ENCODE assay signal across 12 cellular contexts in the genomic region with DNA sequence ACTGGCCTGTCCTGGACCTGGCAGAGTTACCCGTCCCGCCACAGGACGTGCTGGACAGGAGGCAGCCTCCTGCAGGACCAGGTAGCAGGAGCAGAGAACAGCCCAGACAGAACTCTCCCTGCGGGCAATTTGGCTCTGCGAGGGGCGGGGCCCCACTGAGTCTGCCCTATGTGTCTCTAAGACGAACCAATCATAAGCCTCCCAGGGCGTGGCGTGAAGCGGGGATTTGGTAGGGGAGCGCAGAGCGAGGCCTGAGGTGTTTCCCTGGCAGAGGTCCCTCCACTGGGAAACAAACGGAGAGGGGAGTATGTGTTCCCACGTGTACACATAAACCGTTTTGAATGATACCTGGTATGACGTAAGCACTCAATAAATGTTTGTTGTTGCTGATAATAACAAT. TPM values are rescaled to one million over a fixed set of nuclear protein-coding genes. Genes with fewer than 3 reads are reported as not detected.
DNase-seq lines count a peak whose midpoint lies in the region; TF ChIP-seq lines count a peak whose summit lies in the region.
"Had no signal": no experiment of that assay in that cellular context is flagged by ENCODE, and none has a peak within 500 bp of the region (broad histone marks: within the 10 kb centered on the region; RNA-seq: fewer than 3 reads in every experiment).

No MANE protein-coding gene starts in this region.

- H3F3A ChIP-seq in smooth muscle cell (ENCODE audit: low read depth), result peaks cover 5% of the 10 kb centered on the region

- peaks cover 84% of the 10 kb centered on the region for H3K36me3 Mint-ChIP-seq in activated CD4-positive, alpha-beta T cell treated with anti-CD3 and anti-CD28 coated beads, Interleukin-2, amount 10 ng/mL, durations not matched to agents 24 days and 14 days (ENCODE audit: low read depth)
- H3K36me3 Mint-ChIP-seq in T-helper 1 cell treated with Interleukin-12 subunit alpha and Interleukin-12 subunit beta and Interleukin-4 antibody, amounts not matched to agents 30 μg/mL and 1 μg/mL, for 36 hours (ENCODE audit: low read depth), result peaks cover 59% of the 10 kb centered on the region
- no peaks in the 10 kb centered on the region for H3K36me3 Mint-ChIP-seq in chondrocyte (ENCODE audit: low read depth)

- TF ChIP-seq CTCF in chondrocyte (IDR thresholded peaks at IDR 0.05) (no peak), smooth muscle cell (IDR thresholded peaks at IDR 0.05; ENCODE audit: borderline replicate concordance, insufficient read depth, poor library complexity, severe bottlenecking) (no peak)

- no peak for DNase-seq in activated CD4-positive, alpha-beta T cell treated with anti-CD3 and anti-CD28 coated beads, Interleukin-2, amount 10 ng/mL, durations not matched to agents 24 days and 14 days
- DNase-seq in activated CD4-positive, alpha-beta T cell treated with anti-CD3 and anti-CD28 coated beads, Interleukin-2, amount 50 U/mL, for 4 hours, result no peak
- DNase-seq in chondrocyte (ENCODE audit: low spot score), result peak; percentile 75
- no peak for DNase-seq in smooth muscle cell (lab: John Stamatoyannopoulos, UW; ENCODE audit: unreplicated experiment)
- DNase-seq in GM19240 (ENCODE audit: insufficient read length, low spot score), result no peak
- DNase-seq in AG08395 (ENCODE audit: low spot score), result no peak
- no peak for DNase-seq in germinal center (ENCODE audit: low spot score)
- DNase-seq: EL, foreskin fibroblast, MM.1S, NCI-H2227 treated with DMSO at 0.1 percent for 48 hours had no signal

- no peak overlapping the region for H3K4me2 ChIP-seq in smooth muscle cell

- H4K20me1 ChIP-seq in smooth muscle cell (ENCODE audit: low read depth), result no peaks in the 10 kb centered on the region

- H3K27me3 ChIP-seq in smooth muscle cell (ENCODE audit: low read depth), result no peaks in the 10 kb centered on the region

- peaks cover 23% of the 10 kb centered on the region for H3K4me1 ChIP-seq in smooth muscle cell (ENCODE audit: low read depth)

- peak overlapping the region; percentile 99 for H3K27ac ChIP-seq in smooth muscle cell (ENCODE audit: low read depth)

- H3K9me3 Mint-ChIP-seq in activated CD4-positive, alpha-beta T cell treated with anti-CD3 and anti-CD28 coated beads, Interleukin-2, amount 10 ng/mL, durations not matched to agents 24 days and 14 days, result no peaks in the 10 kb centered on the region
- no peaks in the 10 kb centered on the region for H3K9me3 Mint-ChIP-seq in T-helper 1 cell treated with Interleukin-12 subunit alpha and Interleukin-12 subunit beta and Interleukin-4 antibody, amounts not matched to agents 30 μg/mL and 1 μg/mL, for 36 hours
- H3K9me3 Mint-ChIP-seq in chondrocyte (ENCODE audit: low read depth), result no peaks in the 10 kb centered on the region

- no peak overlapping the region for H2AFZ ChIP-seq in smooth muscle cell (ENCODE audit: low read depth)

- peaks cover 90% of the 10 kb centered on the region for H3K4me1 Mint-ChIP-seq in activated CD4-positive, alpha-beta T cell treated with anti-CD3 and anti-CD28 coated beads, Interleukin-2, amount 10 ng/mL, durations not matched to agents 24 days and 14 days
- peaks cover 85% of the 10 kb centered on the region for H3K4me1 Mint-ChIP-seq in T-helper 1 cell treated with Interleukin-12 subunit alpha and Interleukin-12 subunit beta and Interleukin-4 antibody, amounts not matched to agents 30 μg/mL and 1 μg/mL, for 36 hours (ENCODE audit: low read depth)
- peaks cover 53% of the 10 kb centered on the region for H3K4me1 Mint-ChIP-seq in chondrocyte (ENCODE audit: low read depth)

- H3K4me3 Mint-ChIP-seq in activated CD4-positive, alpha-beta T cell treated with anti-CD3 and anti-CD28 coated beads, Interleukin-2, amount 10 ng/mL, durations not matched to agents 24 days and 14 days, result peak overlapping the region; percentile 80
- no peak overlapping the region for H3K4me3 Mint-ChIP-seq in T-helper 1 cell treated with Interleukin-12 subunit alpha and Interleukin-12 subunit beta and Interleukin-4 antibody, amounts not matched to agents 30 μg/mL and 1 μg/mL, for 36 hours
- no peak overlapping the region for H3K4me3 Mint-ChIP-seq in chondrocyte (ENCODE audit: unreplicated experiment)

- peak overlapping the region; percentile 95 for H3K27ac Mint-ChIP-seq in activated CD4-positive, alpha-beta T cell treated with anti-CD3 and anti-CD28 coated beads, Interleukin-2, amount 10 ng/mL, durations not matched to agents 24 days and 14 days
- H3K27ac Mint-ChIP-seq in T-helper 1 cell treated with Interleukin-12 subunit alpha and Interleukin-12 subunit beta and Interleukin-4 antibody, amounts not matched to agents 30 μg/mL and 1 μg/mL, for 36 hours, result peak overlapping the region; percentile 96
- no peak overlapping the region for H3K27ac Mint-ChIP-seq in chondrocyte (ENCODE audit: unreplicated experiment)

- intact Hi-C loops in activated CD4-positive, alpha-beta T cell treated with anti-CD3 and anti-CD28 coated beads, Interleukin-2, amount 10 ng/mL, durations not matched to agents 24 days and 14 days (cut with micrococcal nuclease), result loop anchor here (10.0 kb wide), 2 partner anchors 572 to 888 kb away; partner anchors contain the start of genes HSD17B12 and PRDM11

- H3K9me3 ChIP-seq in smooth muscle cell (replicated peaks; ENCODE audit: low read depth), result no peaks in the 10 kb centered on the region

- H3K4me3 ChIP-seq in smooth muscle cell, result no peak overlapping the region

- peaks cover 34% of the 10 kb centered on the region for H3K79me2 ChIP-seq in smooth muscle cell (ENCODE audit: low read depth)

- no peaks in the 10 kb centered on the region for H3K36me3 ChIP-seq in smooth muscle cell (ENCODE audit: low read depth)

- H3K27me3 Mint-ChIP-seq in activated CD4-positive, alpha-beta T cell treated with anti-CD3 and anti-CD28 coated beads, Interleukin-2, amount 10 ng/mL, durations not matched to agents 24 days and 14 days, result no peaks in the 10 kb centered on the region
- H3K27me3 Mint-ChIP-seq in T-helper 1 cell treated with Interleukin-12 subunit alpha and Interleukin-12 subunit beta and Interleukin-4 antibody, amounts not matched to agents 30 μg/mL and 1 μg/mL, for 36 hours (ENCODE audit: low read depth), result no peaks in the 10 kb centered on the region
- H3K27me3 Mint-ChIP-seq in chondrocyte (ENCODE audit: low read depth), result no peaks in the 10 kb centered on the region

- H3K9ac ChIP-seq in smooth muscle cell (ENCODE audit: low read depth), result no peak overlapping the region

- WGBS in smooth muscle cell (ENCODE audit: low lambda C conversion rate), result 84% methylated on average over 16 of the region's 16 CpGs

RNA-seq across cellular contexts. Expression of gene CD82, which starts 7.4 kb away (rescaled TPM):
- 448 and 469 TPM in 2 replicates for total RNA-seq in activated CD4-positive, alpha-beta T cell treated with anti-CD3 and anti-CD28 coated beads, Interleukin-2, amount 10 ng/mL, durations not matched to agents 24 days and 14 days
- total RNA-seq in chondrocyte (14.4 to 46.6 TPM (median 17.0 TPM) in 3 replicates), smooth muscle cell (43.8 and 58.6 TPM in 2 replicates)
- 252 and 270 TPM in 2 replicates for polyA plus RNA-seq in smooth muscle cell
